In genomic region chrX:30888526-30889146, GRCh38 we compare ENCODE assay signal across 8 cellular contexts. TPM values are rescaled to one million over a fixed set of nuclear protein-coding genes. Genes with fewer than 3 reads are reported as not detected.
DNase-seq lines count a peak whose midpoint lies in the region; ATAC-seq and TF ChIP-seq lines count a peak whose summit lies in the region.

No MANE protein-coding gene starts in this region.

- no peaks in the 10 kb centered on the region for H3K36me3 ChIP-seq in H7 (replicated peaks; ENCODE audit: control insufficient read depth, insufficient read depth, low read length)
- H3K36me3 ChIP-seq in MG63: no peaks in the 10 kb centered on the region

- no peaks in the 10 kb centered on the region for H3K9me3 ChIP-seq in MG63

- peak; percentile 28 for ATAC-seq in left ventricle myocardium superior

- intact Hi-C loops in left ventricle myocardium superior (cut with micrococcal nuclease): no loop called here

- TF ChIP-seq CTCF in GM13976 (IDR thresholded peaks at IDR 0.05; ENCODE audit: borderline replicate concordance, control extremely low read depth, extremely low read depth, insufficient read depth, missing control alignments): no peak

- H3K27me3 ChIP-seq in H7 (ENCODE audit: control insufficient read depth, insufficient read depth, low read length): no peaks in the 10 kb centered on the region
- no peaks in the 10 kb centered on the region for H3K27me3 ChIP-seq in MG63

- DNase-seq in GM13976 (ENCODE audit: low spot score) (peak; percentile 53), H7 (peak; percentile 67), MG63 (no peak), left ventricle myocardium superior (no peak), retina (peak; percentile 55), NCI-H446 treated with DMSO at 0.1 percent for 48 hours (lab: John Stamatoyannopoulos, UW) (no peak), islet precursor cell (no peak)
- DNase-seq in activated naive CD4-positive, alpha-beta T cell treated with Interleukin-2 at 50 U/mL for 16 hours: peak; percentile 27

- H3K4me3 ChIP-seq in H7 (ENCODE audit: insufficient read depth, low read depth, low read length) (peak overlapping the region; percentile 64), MG63 (peak overlapping the region; percentile 64)

- in situ Hi-C loops in GM13976 (cut with MboI; ENCODE audit: low sequenced_read_pairs, unreplicated experiment): no loop called here

RNA-seq across cellular contexts. Expression of gene TAB3, which starts 0.4 kb away (rescaled TPM):
- total RNA-seq in H7 (2014; rRNA removed; shearing (Covaris generic)): 9.9 and 11.5 TPM in 2 replicates
- 0.82 and 1.7 TPM in 2 replicates for total RNA-seq in MG63 (2014; rRNA removed; shearing (Covaris generic); ENCODE audit: low replicate concordance)
- total RNA-seq in left ventricle myocardium superior: 12.8 TPM

Comparison
In these comparisons a context has a peak if more than half of its experiments do, and no peak if none do; other contexts are left out.
1. DNase-seq: peak in GM13976 (single experiment), H7 (single experiment), activated naive CD4-positive, alpha-beta T cell treated with Interleukin-2 at 50 U/mL for 16 hours (single experiment) and retina (single experiment); none in MG63 (single experiment), left ventricle myocardium superior (single experiment), NCI-H446 treated with DMSO at 0.1 percent for 48 hours (single experiment) and islet precursor cell (single experiment).